Comparison of ENCODE assay signal across 9 cellular contexts in the genomic region with DNA sequence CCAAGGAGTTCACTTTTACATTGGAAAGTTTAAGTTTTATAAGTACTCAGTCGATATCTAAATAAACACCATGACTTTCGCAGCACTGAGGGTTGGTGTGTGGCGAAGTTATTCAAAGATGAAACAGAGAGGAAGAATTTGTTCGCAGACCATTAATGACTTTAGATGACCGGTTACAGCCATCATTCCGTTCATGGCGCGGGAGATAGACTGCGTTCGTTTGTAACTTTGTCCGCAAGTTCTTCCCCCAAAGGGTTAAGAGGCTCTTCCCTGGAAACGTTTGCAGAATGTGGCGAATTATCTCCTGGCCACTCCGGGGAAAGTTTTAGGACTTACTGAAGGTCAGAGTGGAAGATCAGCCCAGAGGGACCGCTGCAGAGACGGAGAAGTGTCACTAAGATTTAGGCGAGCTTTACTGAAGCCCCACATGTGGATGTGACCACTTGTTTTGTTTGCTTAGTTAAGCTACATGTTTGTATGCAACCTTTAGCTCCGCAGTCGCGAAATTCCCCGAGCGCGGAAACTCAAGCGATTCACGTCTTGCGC. TPM values are rescaled to one million over a fixed set of nuclear protein-coding genes. Genes with fewer than 3 reads are reported as not detected.
DNase-seq lines count a peak whose midpoint lies in the region; ATAC-seq and TF ChIP-seq lines count a peak whose summit lies in the region.
"Had no signal": no experiment of that assay in that cellular context is flagged by ENCODE, and none has a peak within 500 bp of the region (broad histone marks: within the 10 kb centered on the region; RNA-seq: fewer than 3 reads in every experiment).

No MANE protein-coding gene starts in this region.

- no peak overlapping the region for H3K4me3 ChIP-seq in fibroblast of villous mesenchyme (ENCODE audit: low read depth, low read length)
- H3K4me3 ChIP-seq in retinal pigment epithelial cell (ENCODE audit: low read length) = peak overlapping the region; percentile 36

- ATAC-seq in SK-N-SH treated with all-trans-retinoic acid at 6 μM for 48 hours (peak; percentile 6; the same call in 2 of the 3 replicates), GM18858 (IDR thresholded peaks at IDR 0.05; ENCODE audit: unreplicated experiment) (no peak), HG02571 (IDR thresholded peaks at IDR 0.05; ENCODE audit: unreplicated experiment) (no peak), HG02870 (IDR thresholded peaks at IDR 0.05; ENCODE audit: unreplicated experiment) (no peak)

- TF ChIP-seq CTCF in fibroblast of villous mesenchyme (IDR thresholded peaks at IDR 0.05; ENCODE audit: insufficient read depth, low read depth, low read length) = no peak
- TF ChIP-seq CTCF in retinal pigment epithelial cell (conservative IDR thresholded peaks at IDR 0.05; ENCODE audit: low read depth, low read length) = no peak

- no peak overlapping the region for H3K4me3 Mint-ChIP-seq in T-helper 2 cell treated with Interferon-gamma antibody and Interleukin-4, amounts not matched to agents 5 μg/mL and 100 μg/mL, for 36 hours

- H3K9me3 Mint-ChIP-seq in T-helper 2 cell treated with Interferon-gamma antibody and Interleukin-4, amounts not matched to agents 5 μg/mL and 100 μg/mL, for 36 hours = no peaks in the 10 kb centered on the region

- DNase-seq in T-helper 2 cell treated with Interferon-gamma antibody and Interleukin-4, amounts not matched to agents 5 μg/mL and 100 μg/mL, for 36 hours (ENCODE audit: low spot score) = no peak
- no peak for DNase-seq in T-helper 2 cell
- DNase-seq in fibroblast of villous mesenchyme (ENCODE audit: low read depth) = peak; percentile 24
- no peak for DNase-seq in retinal pigment epithelial cell (ENCODE audit: low read depth)
- DNase-seq: NCI-H187 treated with DMSO at 0.1 percent for 48 hours had no signal

- peaks cover 18% of the 10 kb centered on the region for H3K4me1 Mint-ChIP-seq in T-helper 2 cell treated with Interferon-gamma antibody and Interleukin-4, amounts not matched to agents 5 μg/mL and 100 μg/mL, for 36 hours (ENCODE audit: low read depth)

- H3K36me3 Mint-ChIP-seq in T-helper 2 cell treated with Interferon-gamma antibody and Interleukin-4, amounts not matched to agents 5 μg/mL and 100 μg/mL, for 36 hours (ENCODE audit: low read depth) = no peaks in the 10 kb centered on the region

- H3K27ac Mint-ChIP-seq in T-helper 2 cell treated with Interferon-gamma antibody and Interleukin-4, amounts not matched to agents 5 μg/mL and 100 μg/mL, for 36 hours = peak overlapping the region; percentile 49

- H3K27me3 Mint-ChIP-seq in T-helper 2 cell treated with Interferon-gamma antibody and Interleukin-4, amounts not matched to agents 5 μg/mL and 100 μg/mL, for 36 hours (ENCODE audit: low read depth) = peaks cover 74% of the 10 kb centered on the region

TF ChIP-seq in SK-N-SH treated with all-trans-retinoic acid at 6 μM for 48 hours, 23 proteins besides CTCF, POLR2A, EP300 and RAD21:
- TF ChIP-seq CSRNP3 (CRISPR knock-in tag; IDR thresholded peaks at IDR 0.05) = no peak
- TF ChIP-seq TOX (CRISPR knock-in tag; IDR thresholded peaks at IDR 0.05; ENCODE audit: borderline replicate concordance) = no peak
- TF ChIP-seq TSHZ2 (CRISPR knock-in tag; IDR thresholded peaks at IDR 0.05) = no peak
- TF ChIP-seq ZFP3 (CRISPR knock-in tag; IDR thresholded peaks at IDR 0.05) = no peak
- TF ChIP-seq GLIS3 (CRISPR knock-in tag; IDR thresholded peaks at IDR 0.05) = no peak
- no peak for TF ChIP-seq CREB5 (CRISPR knock-in tag; IDR thresholded peaks at IDR 0.05; ENCODE audit: low read depth)
- no peak for TF ChIP-seq ZNF8 (CRISPR knock-in tag; IDR thresholded peaks at IDR 0.05)
- no peak for TF ChIP-seq CSDC2 (CRISPR knock-in tag; IDR thresholded peaks at IDR 0.05)
- TF ChIP-seq ZC3H10 (CRISPR knock-in tag; IDR thresholded peaks at IDR 0.05) = no peak
- TF ChIP-seq ZFP30 (CRISPR knock-in tag; IDR thresholded peaks at IDR 0.05) = no peak
- TF ChIP-seq, protein P1, sequence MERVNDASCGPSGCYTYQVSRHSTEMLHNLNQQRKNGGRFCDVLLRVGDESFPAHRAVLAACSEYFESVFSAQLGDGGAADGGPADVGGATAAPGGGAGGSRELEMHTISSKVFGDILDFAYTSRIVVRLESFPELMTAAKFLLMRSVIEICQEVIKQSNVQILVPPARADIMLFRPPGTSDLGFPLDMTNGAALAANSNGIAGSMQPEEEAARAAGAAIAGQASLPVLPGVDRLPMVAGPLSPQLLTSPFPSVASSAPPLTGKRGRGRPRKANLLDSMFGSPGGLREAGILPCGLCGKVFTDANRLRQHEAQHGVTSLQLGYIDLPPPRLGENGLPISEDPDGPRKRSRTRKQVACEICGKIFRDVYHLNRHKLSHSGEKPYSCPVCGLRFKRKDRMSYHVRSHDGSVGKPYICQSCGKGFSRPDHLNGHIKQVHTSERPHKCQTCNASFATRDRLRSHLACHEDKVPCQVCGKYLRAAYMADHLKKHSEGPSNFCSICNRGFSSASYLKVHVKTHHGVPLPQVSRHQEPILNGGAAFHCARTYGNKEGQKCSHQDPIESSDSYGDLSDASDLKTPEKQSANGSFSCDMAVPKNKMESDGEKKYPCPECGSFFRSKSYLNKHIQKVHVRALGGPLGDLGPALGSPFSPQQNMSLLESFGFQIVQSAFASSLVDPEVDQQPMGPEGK (CRISPR knock-in tag; IDR thresholded peaks at IDR 0.05; ENCODE audit: borderline replicate concordance) = no peak
- TF ChIP-seq ZNF70 (CRISPR knock-in tag; IDR thresholded peaks at IDR 0.05) = no peak
- no peak for TF ChIP-seq PPARA (CRISPR knock-in tag; IDR thresholded peaks at IDR 0.05; ENCODE audit: borderline replicate concordance)
- TF ChIP-seq ESRRG (CRISPR knock-in tag; IDR thresholded peaks at IDR 0.05) = no peak
- TF ChIP-seq BACH2 (CRISPR knock-in tag; IDR thresholded peaks at IDR 0.05; ENCODE audit: borderline replicate concordance) = no peak

RNA-seq across cellular contexts. Expression of gene FOXD1, which starts 2.2 kb away (rescaled TPM):
- 2.2 and 6.1 TPM in 2 replicates for total RNA-seq in fibroblast of villous mesenchyme

RNA-seq across cellular contexts. Expression of gene BTF3, which starts 47.5 kb away (rescaled TPM):
- 216 and 232 TPM in 2 replicates for total RNA-seq in fibroblast of villous mesenchyme
